32 cellular contexts compared by ENCODE assay signal in the genomic region with DNA sequence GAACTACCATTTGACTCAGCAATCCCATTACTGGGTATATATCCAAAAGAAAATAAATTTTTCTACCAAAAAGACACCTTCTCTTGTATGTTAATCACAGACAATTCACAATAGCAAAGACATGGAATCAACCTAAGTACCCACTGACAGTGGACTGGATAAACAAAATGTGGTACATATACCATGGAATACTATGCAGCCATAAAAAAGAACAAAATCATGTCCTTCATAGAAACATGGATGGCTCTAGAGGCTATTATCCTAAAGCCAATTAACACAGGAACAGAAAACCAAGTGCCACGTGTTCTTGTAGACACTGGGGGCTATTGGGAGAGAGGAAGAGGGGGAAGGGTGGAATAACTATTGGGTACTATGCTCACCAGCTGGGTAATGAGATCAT.
"Had no signal": no experiment of that assay in that cellular context is flagged by ENCODE, and none has a peak within 500 bp of the region (broad histone marks: within the 10 kb centered on the region; RNA-seq: fewer than 3 reads in every experiment).

No MANE protein-coding gene starts in this region.

- H3K4me3 ChIP-seq: adrenal gland, ascending aorta, body of pancreas, breast epithelium, cardiac muscle cell had no signal

- ATAC-seq: activated naive CD4-positive, alpha-beta T cell treated with anti-CD3 and anti-CD28 coated beads, Interleukin-2, amount 50 U/mL, for 72 hours; activated naive CD8-positive, alpha-beta T cell treated with anti-CD3 and anti-CD28 coated beads, Interleukin-2, amount 50 U/mL, for 24 hours; activated T-cell treated with anti-CD3 and anti-CD28 coated beads, Interleukin-2, amount 50 U/mL, for 4 hours; activated T-cell treated with anti-CD3 and anti-CD28 coated beads, Interleukin-2, amount 50 U/mL, for 72 hours; activated T-helper 17 cell treated with anti-CD3 and anti-CD28 coated beads, Interleukin-2, amount 50 U/mL, for 72 hours; body of pancreas had no signal

- H3K27me3 ChIP-seq: adrenal gland, ascending aorta, body of pancreas, brain microvascular endothelial cell, breast epithelium, cardiac muscle cell had no signal

- H3K4me1 ChIP-seq: adrenal gland, ascending aorta, body of pancreas, breast epithelium had no signal

- H3K9me3 ChIP-seq: adrenal gland had no signal

- H3K36me3 ChIP-seq: adrenal gland, brain microvascular endothelial cell, breast epithelium, cardiac muscle cell had no signal

- H3K27ac ChIP-seq: adrenal gland, ascending aorta, body of pancreas, brain microvascular endothelial cell, breast epithelium, cardiac muscle cell had no signal

- DNase-seq: activated effector memory CD4-positive, alpha-beta T cell treated with anti-CD3 and anti-CD28 coated beads, Interleukin-2, amount 50 U/mL, for 16 hours; activated effector memory CD4-positive, alpha-beta T cell treated with Interleukin-2 at 50 U/mL for 16 hours; activated gamma-delta T cell; activated gamma-delta T cell treated with Interleukin-2 at 50 U/mL for 16 hours; activated naive CD4-positive, alpha-beta T cell; activated naive CD4-positive, alpha-beta T cell treated with anti-CD3 and anti-CD28 coated beads for 36 hours; activated naive CD4-positive, alpha-beta T cell treated with anti-CD3 and anti-CD28 coated beads, Interleukin-2, amount 10 ng/mL, durations not matched to agents 7 days and 5 days; activated naive CD4-positive, alpha-beta T cell treated with anti-CD3 and anti-CD28 coated beads, Interleukin-2, amount 50 U/mL, for 16 hours; activated naive CD4-positive, alpha-beta T cell treated with Interleukin-2 at 50 U/mL for 16 hours; activated naive CD8-positive, alpha-beta T cell treated with anti-CD3 and anti-CD28 coated beads for 36 hours; activated naive CD8-positive, alpha-beta T cell treated with anti-CD3 and anti-CD28 coated beads, Interleukin-2, amount 10 ng/mL, durations not matched to agents 7 days and 5 days; activated naive CD8-positive, alpha-beta T cell treated with anti-CD3 and anti-CD28 coated beads, Interleukin-2, amount 50 U/mL, for 24 hours; activated T-cell treated with anti-CD3 and anti-CD28 coated beads, Interleukin-2, amount 50 U/mL, for 4 hours; activated T-cell treated with anti-CD3 and anti-CD28 coated beads, Interleukin-2, amount 50 U/mL, for 48 hours; activated T-cell treated with anti-CD3 and anti-CD28 coated beads, Interleukin-2, amount 50 U/mL, for 72 hours; adrenal gland; amniotic stem cell; amygdala; anterior cingulate cortex; aorta; body of pancreas; brain microvascular endothelial cell; caudate nucleus; central memory CD4-positive, alpha-beta T cell; cerebellar nuclear complex had no signal

- FAIRE-seq: astrocyte, bronchial epithelial cell had no signal
